Comparison of ENCODE assay signal across 1 cellular context in the genomic region with DNA sequence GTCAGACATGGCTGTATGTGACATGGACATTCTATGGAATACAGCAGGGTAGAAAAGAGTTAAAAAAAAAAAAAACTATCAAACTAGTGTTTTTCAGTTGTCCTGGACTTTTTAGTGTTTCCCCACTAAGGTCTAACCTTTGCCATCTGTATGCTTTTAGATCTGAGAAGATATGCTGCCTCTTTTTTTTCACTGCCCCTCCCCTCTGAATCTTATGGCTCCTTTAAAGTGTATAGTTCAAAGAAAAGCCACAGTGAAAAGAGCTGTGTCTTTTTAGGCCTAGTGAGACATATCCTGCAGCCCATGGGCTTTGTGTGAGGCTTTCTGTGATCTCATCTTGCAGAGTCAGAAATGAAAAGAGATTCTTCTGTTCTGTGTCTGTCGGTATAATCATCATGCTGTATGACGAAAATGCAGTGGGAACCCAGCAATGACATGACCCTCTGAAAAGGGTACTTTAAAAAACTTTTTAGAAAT.
TF ChIP-seq lines count a peak whose summit lies in the region.

No MANE protein-coding gene starts in this region.

TF ChIP-seq in HepG2, 621 proteins besides CTCF, POLR2A, EP300 and RAD21 (continued from another document and continues in another):
- TF ChIP-seq, protein P1, sequence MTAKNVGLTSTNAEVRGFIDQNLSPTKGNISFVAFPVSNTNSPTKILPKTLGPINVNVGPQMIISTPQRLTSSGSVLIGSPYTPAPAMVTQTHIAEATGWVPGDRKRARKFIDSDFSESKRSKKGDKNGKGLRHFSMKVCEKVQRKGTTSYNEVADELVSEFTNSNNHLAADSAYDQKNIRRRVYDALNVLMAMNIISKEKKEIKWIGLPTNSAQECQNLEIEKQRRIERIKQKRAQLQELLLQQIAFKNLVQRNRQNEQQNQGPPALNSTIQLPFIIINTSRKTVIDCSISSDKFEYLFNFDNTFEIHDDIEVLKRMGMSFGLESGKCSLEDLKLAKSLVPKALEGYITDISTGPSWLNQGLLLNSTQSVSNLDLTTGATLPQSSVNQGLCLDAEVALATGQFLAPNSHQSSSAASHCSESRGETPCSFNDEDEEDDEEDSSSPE (CRISPR knock-in tag; IDR thresholded peaks at IDR 0.05), result no peak
- TF ChIP-seq, protein P2, sequence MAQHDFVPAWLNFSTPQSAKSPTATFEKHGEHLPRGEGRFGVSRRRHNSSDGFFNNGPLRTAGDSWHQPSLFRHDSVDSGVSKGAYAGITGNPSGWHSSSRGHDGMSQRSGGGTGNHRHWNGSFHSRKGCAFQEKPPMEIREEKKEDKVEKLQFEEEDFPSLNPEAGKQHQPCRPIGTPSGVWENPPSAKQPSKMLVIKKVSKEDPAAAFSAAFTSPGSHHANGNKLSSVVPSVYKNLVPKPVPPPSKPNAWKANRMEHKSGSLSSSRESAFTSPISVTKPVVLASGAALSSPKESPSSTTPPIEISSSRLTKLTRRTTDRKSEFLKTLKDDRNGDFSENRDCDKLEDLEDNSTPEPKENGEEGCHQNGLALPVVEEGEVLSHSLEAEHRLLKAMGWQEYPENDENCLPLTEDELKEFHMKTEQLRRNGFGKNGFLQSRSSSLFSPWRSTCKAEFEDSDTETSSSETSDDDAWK (CRISPR knock-in tag; IDR thresholded peaks at IDR 0.05), result no peak
- TF ChIP-seq ZNF75D (CRISPR knock-in tag; IDR thresholded peaks at IDR 0.05; ENCODE audit: borderline replicate concordance) (no peak), MYPOP (CRISPR knock-in tag; IDR thresholded peaks at IDR 0.05) (no peak), NFE2L2 (IDR thresholded peaks at IDR 0.05; ENCODE audit: low read length) (no peak), LBX2 (CRISPR knock-in tag; IDR thresholded peaks at IDR 0.05; ENCODE audit: borderline replicate concordance) (no peak), ELF1 (CRISPR knock-in tag; IDR thresholded peaks at IDR 0.05) (no peak), GLMP (CRISPR knock-in tag; IDR thresholded peaks at IDR 0.05; ENCODE audit: borderline replicate concordance) (no peak), ZNF124 (CRISPR knock-in tag; IDR thresholded peaks at IDR 0.05) (peak; percentile 75; the same call in 1 of the 2 replicates), RBAK (CRISPR knock-in tag; IDR thresholded peaks at IDR 0.05) (no peak), GLI4 (CRISPR knock-in tag; IDR thresholded peaks at IDR 0.05; ENCODE audit: borderline replicate concordance) (no peak), CCDC6 (CRISPR knock-in tag; IDR thresholded peaks at IDR 0.05) (peak; percentile 29; the same call in 1 of the 2 replicates), TEF (CRISPR knock-in tag; IDR thresholded peaks at IDR 0.05) (no peak), ZNF577 (CRISPR knock-in tag; IDR thresholded peaks at IDR 0.05; ENCODE audit: borderline replicate concordance, low read depth) (no peak), ZNF34 (CRISPR knock-in tag; IDR thresholded peaks at IDR 0.05; ENCODE audit: borderline replicate concordance) (no peak), FOXC1 (CRISPR knock-in tag; IDR thresholded peaks at IDR 0.05; ENCODE audit: borderline replicate concordance) (no peak), ZKSCAN1 (IDR thresholded peaks at IDR 0.05; ENCODE audit: low read length) (no peak), ZNF292 (CRISPR knock-in tag; IDR thresholded peaks at IDR 0.05; ENCODE audit: borderline replicate concordance, low read depth) (peak; percentile 93), KAT8 (CRISPR knock-in tag; IDR thresholded peaks at IDR 0.05) (peak; percentile 64; the same call in 1 of the 2 replicates), ZNF883 (CRISPR knock-in tag; IDR thresholded peaks at IDR 0.05; ENCODE audit: not compliant biosample characterization) (no peak), SRY (CRISPR knock-in tag; IDR thresholded peaks at IDR 0.05) (no peak), SP140L (CRISPR knock-in tag; IDR thresholded peaks at IDR 0.05; ENCODE audit: borderline replicate concordance) (peak; percentile 79; the same call in 1 of the 2 replicates), ZNF543 (CRISPR knock-in tag; IDR thresholded peaks at IDR 0.05) (no peak), ZNF776 (CRISPR knock-in tag; IDR thresholded peaks at IDR 0.05) (no peak), ARNTL (CRISPR knock-in tag; IDR thresholded peaks at IDR 0.05) (peak; percentile 58; the same call in 1 of the 2 replicates), IRF1 (CRISPR knock-in tag; IDR thresholded peaks at IDR 0.05; ENCODE audit: low read depth) (no peak), ZNF720 (CRISPR knock-in tag; IDR thresholded peaks at IDR 0.05) (no peak), THYN1 (CRISPR knock-in tag; IDR thresholded peaks at IDR 0.05; ENCODE audit: borderline replicate concordance, low read depth) (no peak), RCOR2 (CRISPR knock-in tag; IDR thresholded peaks at IDR 0.05) (peak; percentile 92), BHLHE40 (IDR thresholded peaks at IDR 0.05; ENCODE audit: low read length) (no peak), RXRA (CRISPR knock-in tag; IDR thresholded peaks at IDR 0.05) (no peak; the same call in 1 of the 2 replicates), ZNF17 (CRISPR knock-in tag; IDR thresholded peaks at IDR 0.05) (no peak), ZC3H4 (CRISPR knock-in tag; IDR thresholded peaks at IDR 0.05; ENCODE audit: borderline replicate concordance) (no peak), THAP11 (CRISPR knock-in tag; IDR thresholded peaks at IDR 0.05) (no peak), RAD51 (IDR thresholded peaks at IDR 0.05; ENCODE audit: borderline replicate concordance) (no peak), ZNF383 (CRISPR knock-in tag; IDR thresholded peaks at IDR 0.05; ENCODE audit: borderline replicate concordance) (no peak), PAX8 (CRISPR knock-in tag; IDR thresholded peaks at IDR 0.05; ENCODE audit: borderline replicate concordance) (no peak), NFKB2 (CRISPR knock-in tag; IDR thresholded peaks at IDR 0.05; ENCODE audit: borderline replicate concordance) (no peak), FOXA3 (CRISPR knock-in tag; IDR thresholded peaks at IDR 0.05) (peak; percentile 85), NCOA5 (CRISPR knock-in tag; IDR thresholded peaks at IDR 0.05) (no peak), MBD4 (IDR thresholded peaks at IDR 0.05; ENCODE audit: borderline replicate concordance, low read length) (peak; percentile 89; the same call in 1 of the 2 replicates), ZNF468 (CRISPR knock-in tag; IDR thresholded peaks at IDR 0.05) (no peak), ZBTB37 (CRISPR knock-in tag; IDR thresholded peaks at IDR 0.05) (0 out of 2 replicates have a peak, but pooled peaks have one; percentile 43)
- TF ChIP-seq, protein P3, sequence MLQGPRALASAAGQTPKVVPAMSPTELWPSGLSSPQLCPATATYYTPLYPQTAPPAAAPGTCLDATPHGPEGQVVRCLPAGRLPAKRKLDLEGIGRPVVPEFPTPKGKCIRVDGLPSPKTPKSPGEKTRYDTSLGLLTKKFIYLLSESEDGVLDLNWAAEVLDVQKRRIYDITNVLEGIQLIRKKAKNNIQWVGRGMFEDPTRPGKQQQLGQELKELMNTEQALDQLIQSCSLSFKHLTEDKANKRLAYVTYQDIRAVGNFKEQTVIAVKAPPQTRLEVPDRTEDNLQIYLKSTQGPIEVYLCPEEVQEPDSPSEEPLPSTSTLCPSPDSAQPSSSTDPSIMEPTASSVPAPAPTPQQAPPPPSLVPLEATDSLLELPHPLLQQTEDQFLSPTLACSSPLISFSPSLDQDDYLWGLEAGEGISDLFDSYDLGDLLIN (CRISPR knock-in tag; IDR thresholded peaks at IDR 0.05; ENCODE audit: borderline replicate concordance), result no peak
- TF ChIP-seq, protein P4, sequence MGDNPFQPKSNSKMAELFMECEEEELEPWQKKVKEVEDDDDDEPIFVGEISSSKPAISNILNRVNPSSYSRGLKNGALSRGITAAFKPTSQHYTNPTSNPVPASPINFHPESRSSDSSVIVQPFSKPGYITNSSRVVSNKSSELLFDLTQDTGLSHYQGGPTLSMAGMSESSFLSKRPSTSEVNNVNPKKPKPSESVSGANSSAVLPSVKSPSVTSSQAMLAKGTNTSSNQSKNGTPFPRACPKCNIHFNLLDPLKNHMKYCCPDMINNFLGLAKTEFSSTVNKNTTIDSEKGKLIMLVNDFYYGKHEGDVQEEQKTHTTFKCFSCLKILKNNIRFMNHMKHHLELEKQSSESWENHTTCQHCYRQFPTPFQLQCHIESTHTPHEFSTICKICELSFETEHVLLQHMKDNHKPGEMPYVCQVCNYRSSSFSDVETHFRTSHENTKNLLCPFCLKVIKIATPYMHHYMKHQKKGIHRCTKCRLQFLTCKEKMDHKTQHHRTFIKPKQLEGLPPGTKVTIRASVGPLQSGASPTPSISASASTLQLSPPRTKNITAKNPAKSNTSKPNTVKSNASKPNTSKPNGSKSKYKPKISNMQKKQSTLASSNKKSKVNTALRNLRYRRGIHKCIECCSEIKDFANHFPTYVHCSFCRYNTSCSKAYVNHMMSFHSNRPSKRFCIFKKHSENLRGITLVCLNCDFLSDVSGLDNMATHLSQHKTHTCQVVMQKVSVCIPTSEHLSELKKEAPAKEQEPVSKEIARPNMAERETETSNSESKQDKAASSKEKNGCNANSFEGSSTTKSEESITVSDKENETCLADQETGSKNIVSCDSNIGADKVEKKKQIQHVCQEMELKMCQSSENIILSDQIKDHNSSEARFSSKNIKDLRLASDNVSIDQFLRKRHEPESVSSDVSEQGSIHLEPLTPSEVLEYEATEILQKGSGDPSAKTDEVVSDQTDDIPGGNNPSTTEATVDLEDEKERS (CRISPR knock-in tag; IDR thresholded peaks at IDR 0.05), result 0 out of 2 replicates have a peak, but pooled peaks have one; percentile 38
- TF ChIP-seq, protein P5, sequence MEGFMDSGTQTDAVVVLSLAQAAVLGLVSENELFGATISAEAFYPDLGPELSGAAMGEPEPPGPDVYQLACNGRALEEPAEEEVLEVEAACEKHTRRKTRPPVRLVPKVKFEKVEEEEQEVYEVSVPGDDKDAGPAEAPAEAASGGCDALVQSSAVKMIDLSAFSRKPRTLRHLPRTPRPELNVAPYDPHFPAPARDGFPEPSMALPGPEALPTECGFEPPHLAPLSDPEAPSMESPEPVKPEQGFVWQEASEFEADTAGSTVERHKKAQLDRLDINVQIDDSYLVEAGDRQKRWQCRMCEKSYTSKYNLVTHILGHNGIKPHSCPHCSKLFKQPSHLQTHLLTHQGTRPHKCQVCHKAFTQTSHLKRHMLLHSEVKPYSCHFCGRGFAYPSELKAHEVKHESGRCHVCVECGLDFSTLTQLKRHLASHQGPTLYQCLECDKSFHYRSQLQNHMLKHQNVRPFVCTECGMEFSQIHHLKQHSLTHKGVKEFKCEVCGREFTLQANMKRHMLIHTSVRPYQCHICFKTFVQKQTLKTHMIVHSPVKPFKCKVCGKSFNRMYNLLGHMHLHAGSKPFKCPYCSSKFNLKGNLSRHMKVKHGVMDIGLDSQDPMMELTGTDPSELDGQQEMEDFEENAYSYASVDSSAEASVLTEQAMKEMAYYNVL (CRISPR knock-in tag; IDR thresholded peaks at IDR 0.05; ENCODE audit: borderline replicate concordance), result 0 out of 2 replicates have a peak, but pooled peaks have one; percentile 54
